Comparison of ENCODE assay signal across 5 cellular contexts in genomic region chr17:3466355-3466754, GRCh38. TPM values are rescaled to one million over a fixed set of nuclear protein-coding genes. Genes with fewer than 3 reads are reported as not detected.
"Had no signal": no experiment of that assay in that cellular context is flagged by ENCODE, and none has a peak within 500 bp of the region (broad histone marks: within the 10 kb centered on the region; RNA-seq: fewer than 3 reads in every experiment).

No MANE protein-coding gene starts in this region.

RNA-seq across cellular contexts. Expression of gene SPATA22, which starts 5.3 kb away (rescaled TPM):
- total RNA-seq: GM23248, HepG2, HFFc6, HT1080 had no signal

RNA-seq across cellular contexts. Expression of gene ASPA, which starts 9.4 kb away (rescaled TPM):
- total RNA-seq: GM23248, H7, HepG2, HFFc6, HT1080 had no signal

RNA-seq across cellular contexts. Expression of gene OR1E2, which starts 32.7 kb away (rescaled TPM):
- total RNA-seq: GM23248, H7, HepG2, HFFc6, HT1080 had no signal

RNA-seq across cellular contexts. Expression of gene OR3A3, which starts 55.2 kb away (rescaled TPM):
- total RNA-seq: GM23248, H7, HepG2, HFFc6, HT1080 had no signal
